16 cellular contexts compared by ENCODE assay signal in the genomic region with DNA sequence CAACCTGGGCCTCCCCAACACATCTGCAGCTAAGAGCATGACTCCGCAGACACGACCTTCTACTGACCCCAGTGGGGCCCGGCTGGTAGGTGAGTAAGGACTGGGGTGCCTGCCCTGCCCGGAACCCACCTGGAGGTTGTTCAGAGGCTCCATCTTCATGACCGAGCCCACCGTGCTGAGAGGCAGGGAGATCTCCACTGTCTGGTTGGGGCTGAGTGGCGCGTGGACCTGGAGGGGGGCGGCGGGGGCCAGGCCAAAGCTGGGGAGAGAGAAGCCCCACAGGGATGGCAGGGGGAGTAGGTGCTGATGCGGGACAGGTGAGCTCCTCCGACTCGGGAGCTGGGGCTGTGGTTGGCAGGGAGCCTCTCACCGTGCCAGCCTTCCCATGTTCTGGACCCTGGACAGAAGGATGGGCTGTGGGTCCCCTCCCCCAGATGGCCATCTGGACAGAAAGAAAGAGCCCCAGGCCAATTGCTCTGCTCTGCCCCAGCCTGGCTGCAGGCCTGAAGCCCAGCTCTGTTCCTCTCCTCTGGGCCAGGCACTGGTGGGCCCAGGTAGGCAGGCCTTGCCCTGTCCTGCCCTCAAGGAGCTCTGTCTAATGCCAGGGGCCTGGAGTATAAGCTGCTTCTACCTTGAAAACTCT. TPM values are rescaled to one million over a fixed set of nuclear protein-coding genes. Genes with fewer than 3 reads are reported as not detected.
"Had no signal": no experiment of that assay in that cellular context is flagged by ENCODE, and none has a peak within 500 bp of the region (broad histone marks: within the 10 kb centered on the region; RNA-seq: fewer than 3 reads in every experiment).

No MANE protein-coding gene starts in this region.

- H3K27me3 Mint-ChIP-seq: activated CD4-positive, alpha-beta T cell treated with anti-CD3 and anti-CD28 coated beads, Interleukin-2, amount 10 ng/mL, durations not matched to agents 24 days and 14 days; naive thymus-derived CD4-positive, alpha-beta T cell had no signal

- H3K27me3 ChIP-seq: ascending aorta, gastroesophageal sphincter, neutrophil, transverse colon had no signal

- H3K4me3 ChIP-seq: ascending aorta, gastroesophageal sphincter, mucosa of descending colon, transverse colon had no signal

- H3K9me3 ChIP-seq: ascending aorta, gastroesophageal sphincter, mucosa of descending colon, neutrophil, transverse colon had no signal

- H3K9me3 Mint-ChIP-seq: activated CD4-positive, alpha-beta T cell treated with anti-CD3 and anti-CD28 coated beads, Interleukin-2, amount 10 ng/mL, durations not matched to agents 24 days and 14 days; endodermal cell had no signal

- H3K4me3 Mint-ChIP-seq: activated CD4-positive, alpha-beta T cell treated with anti-CD3 and anti-CD28 coated beads, Interleukin-2, amount 10 ng/mL, durations not matched to agents 24 days and 14 days; endodermal cell; naive thymus-derived CD4-positive, alpha-beta T cell had no signal

- H3K4me1 ChIP-seq: ascending aorta, transverse colon had no signal

- H3K27ac Mint-ChIP-seq: activated CD4-positive, alpha-beta T cell treated with anti-CD3 and anti-CD28 coated beads, Interleukin-2, amount 10 ng/mL, durations not matched to agents 24 days and 14 days; endodermal cell; naive thymus-derived CD4-positive, alpha-beta T cell had no signal

- H3K27ac ChIP-seq: ascending aorta, gastroesophageal sphincter, neutrophil, transverse colon had no signal

- ATAC-seq: gastroesophageal sphincter; mucosa of descending colon; naive thymus-derived CD4-positive, alpha-beta T cell had no signal

- H3K4me1 Mint-ChIP-seq: activated CD4-positive, alpha-beta T cell treated with anti-CD3 and anti-CD28 coated beads, Interleukin-2, amount 10 ng/mL, durations not matched to agents 24 days and 14 days; naive thymus-derived CD4-positive, alpha-beta T cell had no signal

- DNase-seq: activated CD4-positive, alpha-beta T cell treated with anti-CD3 and anti-CD28 coated beads, Interleukin-2, amount 10 ng/mL, durations not matched to agents 24 days and 14 days; activated CD4-positive, CD25-positive, alpha-beta regulatory T cell; activated CD8-positive, alpha-beta memory T cell treated with anti-CD3 and anti-CD28 coated beads for 24 hours; activated naive CD4-positive, alpha-beta T cell; activated T-cell treated with anti-CD3 and anti-CD28 coated beads for 4 hours; endodermal cell; erythroblast; naive thymus-derived CD4-positive, alpha-beta T cell; posterior cingulate gyrus; stimulated activated CD4-positive, alpha-beta T cell treated with anti-CD3 and anti-CD28 coated beads, Interleukin-2, amount 100 ng/mL, for 48 hours; stimulated activated naive CD4-positive, alpha-beta T cell; transverse colon had no signal

RNA-seq across cellular contexts. Expression of a gene that starts 16.3 kb away (rescaled TPM):
- total RNA-seq: ascending aorta had no signal
- polyA plus RNA-seq: naive thymus-derived CD4-positive, alpha-beta T cell had no signal
